In the genomic region with DNA sequence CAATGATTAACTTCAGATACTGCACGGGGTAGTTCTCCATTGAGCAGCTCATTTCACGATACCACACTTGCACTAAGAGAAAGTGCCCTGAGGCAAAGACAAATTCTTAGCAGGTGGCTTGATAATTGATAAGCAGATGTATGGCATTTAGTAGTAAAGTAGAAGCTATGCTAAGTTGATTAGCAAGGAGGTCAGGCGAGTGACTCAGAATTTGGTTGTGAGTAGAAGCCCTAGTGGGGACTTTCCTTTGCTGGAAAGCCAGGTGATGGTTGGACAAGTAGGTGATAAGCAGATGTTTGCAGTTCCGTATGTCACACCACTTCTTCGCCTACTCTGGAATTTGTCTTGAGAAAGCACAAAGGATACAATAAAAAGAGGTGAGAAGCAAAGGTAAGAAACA, we compare ENCODE assay signal across 25 cellular contexts. TPM values are rescaled to one million over a fixed set of nuclear protein-coding genes. Genes with fewer than 3 reads are reported as not detected.
"Had no signal": no experiment of that assay in that cellular context is flagged by ENCODE, and none has a peak within 500 bp of the region (broad histone marks: within the 10 kb centered on the region; RNA-seq: fewer than 3 reads in every experiment).

No MANE protein-coding gene starts in this region.

- H3K4me1 Mint-ChIP-seq: activated B cell treated with CpG ODN at 0.5 μM for 24 hours; activated CD4-positive, alpha-beta T cell treated with anti-CD3 and anti-CD28 coated beads, Interleukin-2, amount 10 ng/mL, durations not matched to agents 7 days and 5 days; activated naive CD8-positive, alpha-beta T cell treated with anti-CD3 and anti-CD28 coated beads, Interleukin-2, amount 50 U/mL, for 24 hours; brain; central memory CD8-positive, alpha-beta T cell had no signal

- H3K9me3 Mint-ChIP-seq: activated B cell treated with CpG ODN at 0.5 μM for 24 hours; activated CD4-positive, alpha-beta memory T cell treated with anti-CD3 and anti-CD28 coated beads for 36 hours; activated CD4-positive, alpha-beta T cell treated with anti-CD3 and anti-CD28 coated beads, Interleukin-2, amount 10 ng/mL, durations not matched to agents 7 days and 5 days; activated naive CD8-positive, alpha-beta T cell treated with anti-CD3 and anti-CD28 coated beads, Interleukin-2, amount 50 U/mL, for 24 hours; activated T-cell treated with anti-CD3 and anti-CD28 coated beads, Interleukin-2, amount 50 U/mL, for 4 hours; brain; central memory CD8-positive, alpha-beta T cell had no signal

- H3K27me3 ChIP-seq: ascending aorta, Peyer's patch, SJCRH30 had no signal

- H3K27ac ChIP-seq: ascending aorta, Peyer's patch, RWPE1, SJCRH30 had no signal

- DNase-seq: activated B cell treated with CpG ODN at 0.5 μM for 24 hours; activated CD4-positive, alpha-beta memory T cell treated with anti-CD3 and anti-CD28 coated beads for 36 hours; activated CD4-positive, alpha-beta T cell treated with anti-CD3 and anti-CD28 coated beads, Interleukin-2, amount 10 ng/mL, durations not matched to agents 7 days and 5 days; activated CD8-positive, alpha-beta memory T cell treated with anti-CD3 and anti-CD28 coated beads for 24 hours; activated effector memory CD4-positive, alpha-beta T cell treated with anti-CD3 and anti-CD28 coated beads, Interleukin-2, amount 50 U/mL, for 16 hours; activated naive CD4-positive, alpha-beta T cell treated with Interleukin-2 at 50 U/mL for 16 hours; activated naive CD8-positive, alpha-beta T cell treated with anti-CD3 and anti-CD28 coated beads, Interleukin-2, amount 50 U/mL, for 24 hours; activated T-cell treated with anti-CD3 and anti-CD28 coated beads, Interleukin-2, amount 50 U/mL, for 4 hours; amniotic stem cell; MM.1S; NCI-H1105; NCI-H1436 treated with DMSO at 0.1 percent for 48 hours; NCI-H1930; NCI-H2171; NCI-H2227 treated with DMSO at 0.1 percent for 48 hours; NCI-H526; Peyer's patch; Right ventricle myocardium superior; SW 1271 had no signal

- H3K4me3 ChIP-seq: ascending aorta, Peyer's patch, SJCRH30 had no signal

- H3K27ac Mint-ChIP-seq: activated B cell treated with CpG ODN at 0.5 μM for 24 hours; activated CD4-positive, alpha-beta memory T cell treated with anti-CD3 and anti-CD28 coated beads for 36 hours; activated CD4-positive, alpha-beta T cell treated with anti-CD3 and anti-CD28 coated beads, Interleukin-2, amount 10 ng/mL, durations not matched to agents 7 days and 5 days; activated naive CD4-positive, alpha-beta T cell treated with anti-CD3 and anti-CD28 coated beads, Interleukin-2, amount 50 U/mL, for 72 hours; activated naive CD8-positive, alpha-beta T cell treated with anti-CD3 and anti-CD28 coated beads, Interleukin-2, amount 50 U/mL, for 24 hours; brain had no signal

- H3K36me3 ChIP-seq: ascending aorta, Peyer's patch, SJCRH30 had no signal

- H3K27me3 Mint-ChIP-seq: activated B cell treated with CpG ODN at 0.5 μM for 24 hours; activated CD4-positive, alpha-beta memory T cell treated with anti-CD3 and anti-CD28 coated beads for 36 hours; activated CD4-positive, alpha-beta T cell treated with anti-CD3 and anti-CD28 coated beads, Interleukin-2, amount 10 ng/mL, durations not matched to agents 7 days and 5 days; activated naive CD8-positive, alpha-beta T cell treated with anti-CD3 and anti-CD28 coated beads, Interleukin-2, amount 50 U/mL, for 24 hours; brain; central memory CD8-positive, alpha-beta T cell had no signal

- H3K36me3 Mint-ChIP-seq: activated CD4-positive, alpha-beta memory T cell treated with anti-CD3 and anti-CD28 coated beads for 36 hours; activated naive CD4-positive, alpha-beta T cell treated with anti-CD3 and anti-CD28 coated beads, Interleukin-2, amount 50 U/mL, for 72 hours; brain had no signal

- H3K4me1 ChIP-seq: ascending aorta, Peyer's patch, SJCRH30 had no signal

- H3K4me3 Mint-ChIP-seq: activated B cell treated with CpG ODN at 0.5 μM for 24 hours; activated CD4-positive, alpha-beta memory T cell treated with anti-CD3 and anti-CD28 coated beads for 36 hours; activated CD4-positive, alpha-beta T cell treated with anti-CD3 and anti-CD28 coated beads, Interleukin-2, amount 10 ng/mL, durations not matched to agents 7 days and 5 days; activated naive CD8-positive, alpha-beta T cell treated with anti-CD3 and anti-CD28 coated beads, Interleukin-2, amount 50 U/mL, for 24 hours; activated T-cell treated with anti-CD3 and anti-CD28 coated beads, Interleukin-2, amount 50 U/mL, for 4 hours; brain; central memory CD8-positive, alpha-beta T cell had no signal

- ATAC-seq: activated naive CD4-positive, alpha-beta T cell treated with anti-CD3 and anti-CD28 coated beads, Interleukin-2, amount 50 U/mL, for 72 hours; activated naive CD8-positive, alpha-beta T cell treated with anti-CD3 and anti-CD28 coated beads, Interleukin-2, amount 50 U/mL, for 24 hours; activated T-cell treated with anti-CD3 and anti-CD28 coated beads, Interleukin-2, amount 50 U/mL, for 4 hours had no signal

- H3K9me3 ChIP-seq: ascending aorta, Peyer's patch, SJCRH30 had no signal

RNA-seq across cellular contexts. Expression of a gene that starts 58.7 kb away (rescaled TPM):
- total RNA-seq: activated B cell treated with CpG ODN at 0.5 μM for 24 hours; activated CD4-positive, alpha-beta memory T cell treated with anti-CD3 and anti-CD28 coated beads for 36 hours; activated CD4-positive, alpha-beta T cell treated with anti-CD3 and anti-CD28 coated beads, Interleukin-2, amount 10 ng/mL, durations not matched to agents 7 days and 5 days; activated naive CD4-positive, alpha-beta T cell treated with anti-CD3 and anti-CD28 coated beads, Interleukin-2, amount 50 U/mL, for 72 hours; activated T-cell treated with anti-CD3 and anti-CD28 coated beads, Interleukin-2, amount 50 U/mL, for 4 hours had no signal
